In genomic region chr17:744937-745336, GRCh38 we compare ENCODE assay signal across 18 cellular contexts. TPM values are rescaled to one million over a fixed set of nuclear protein-coding genes. Genes with fewer than 3 reads are reported as not detected.
DNase-seq lines count a peak whose midpoint lies in the region; ATAC-seq, FAIRE-seq and TF ChIP-seq lines count a peak whose summit lies in the region.
"Had no signal": no experiment of that assay in that cellular context is flagged by ENCODE, and none has a peak within 500 bp of the region (broad histone marks: within the 10 kb centered on the region; RNA-seq: fewer than 3 reads in every experiment).

No MANE protein-coding gene starts in this region.

- no peak overlapping the region for H3K4ac ChIP-seq in neuronal stem cell (ENCODE audit: low read length)

- H3K4me1 ChIP-seq in neuronal stem cell (ENCODE audit: control insufficient read depth in 2 of 2, insufficient read depth in 1 of 2, low read depth in 1 of 2, low read length in 2 of 2) = peaks cover 1 to 2% of the 10 kb centered on the region in 2 donors
- no peaks in the 10 kb centered on the region for H3K4me1 ChIP-seq in breast epithelium

- peak overlapping the region; percentile 45 for H2BK5ac ChIP-seq in neuronal stem cell (ENCODE audit: low read length)

- H3K79me1 ChIP-seq in neuronal stem cell (ENCODE audit: low read depth, low read length) = peaks cover 20% of the 10 kb centered on the region

- no peak overlapping the region for H2BK120ac ChIP-seq in neuronal stem cell (ENCODE audit: low read depth, low read length)

- H3K9me3 ChIP-seq in neuronal stem cell (replicated peaks in 1 of 2; ENCODE audit: control insufficient read depth in 2 of 2, insufficient read depth in 1 of 2, low read depth in 1 of 2, low read length in 2 of 2) (peaks cover 16 to 26% of the 10 kb centered on the region in 2 donors), breast epithelium (no peaks in the 10 kb centered on the region)

- H3K27me3 ChIP-seq in neuronal stem cell (ENCODE audit: control insufficient read depth in 3 of 3, insufficient read depth in 3 of 3, low read depth in 1 of 3, low read length in 3 of 3) (no peaks in the 10 kb centered on the region), breast epithelium (no peaks in the 10 kb centered on the region)
- H3K27me3 ChIP-seq: BLaER1 treated with 17β-estradiol and CSF1 and Interleukin-3, amounts not matched to agents 10 nM and 100 nM had no signal

- no peak overlapping the region for H3K9ac ChIP-seq in neuronal stem cell (ENCODE audit: low read depth, low read length, poor library complexity)

- no peak overlapping the region for H3K4me2 ChIP-seq in neuronal stem cell (ENCODE audit: insufficient read depth, low read length, poor library complexity, severe bottlenecking)
- H3K4me2 ChIP-seq: GM23338 had no signal

- no peak for FAIRE-seq in GM12891 (lab: Jason Lieb, UNC)
- peak; percentile 4 for FAIRE-seq in HTR-8/SVneo (lab: Jason Lieb, UNC)
- FAIRE-seq: G401.6, GM12892, GM18507, H54 had no signal

- TF ChIP-seq POLR2A in GM12891 (IDR thresholded peaks at IDR 0.05; ENCODE audit: low read depth, low read length) (no peak), breast epithelium (IDR thresholded peaks at IDR 0.05) (no peak)

- H3K27ac ChIP-seq in neuronal stem cell (replicated peaks; ENCODE audit: low read length) (no peak overlapping the region), breast epithelium (no peak overlapping the region)
- H3K27ac ChIP-seq: HL-60 had no signal

- H2AK5ac ChIP-seq in neuronal stem cell (ENCODE audit: low read depth, low read length) = no peak overlapping the region

- no peak overlapping the region for H4K8ac ChIP-seq in neuronal stem cell (ENCODE audit: low read depth, low read length)

- DNase-seq in GM12891 (ENCODE audit: insufficient read length, low spot score) = no peak
- no peak for DNase-seq in HTR-8/SVneo (ENCODE audit: insufficient read length, low spot score)
- no peak for DNase-seq in neuronal stem cell (ENCODE audit: low spot score)
- DNase-seq in breast epithelium (ENCODE audit: low spot score in 2 of 2) = no peak
- DNase-seq in HCEC 1CT = no peak
- DNase-seq: Calu3; CD8-positive, alpha-beta T cell; KG1 had no signal

- peak overlapping the region; percentile 17 for H3K23ac ChIP-seq in neuronal stem cell (ENCODE audit: low read depth, low read length, poor library complexity)

- no peak overlapping the region for H4K91ac ChIP-seq in neuronal stem cell (ENCODE audit: low read depth, low read length, poor library complexity)

- no peak overlapping the region for H2BK15ac ChIP-seq in neuronal stem cell (ENCODE audit: low read length)

- H3K36me3 ChIP-seq in neuronal stem cell (replicated peaks in 1 of 2; ENCODE audit: control insufficient read depth in 2 of 2, insufficient read depth in 2 of 2, low read length in 2 of 2) (peaks cover 80 to 94% of the 10 kb centered on the region in 2 donors), breast epithelium (peaks cover 8% of the 10 kb centered on the region)

- H3K4me3 ChIP-seq in neuronal stem cell (ENCODE audit: low read length in 2 of 2) = no peak overlapping the region
- no peak overlapping the region for H3K4me3 ChIP-seq in breast epithelium
- H3K4me3 ChIP-seq: BLaER1 treated with 17β-estradiol and CSF1 and Interleukin-3, amounts not matched to agents 10 nM and 100 nM; GM23338 had no signal

- ATAC-seq in esophagus mucosa = peak; percentile 10
- ATAC-seq in HG02973 (IDR thresholded peaks at IDR 0.05; ENCODE audit: unreplicated experiment) = no peak
- ATAC-seq: CD8-positive, alpha-beta T cell; GM23338; HCT116 had no signal

- no peak overlapping the region for H2AFZ ChIP-seq in neuronal stem cell (ENCODE audit: low read length)
- H2AFZ ChIP-seq: GM23338 had no signal

- no peak overlapping the region for H2BK12ac ChIP-seq in neuronal stem cell (ENCODE audit: low read length)

- no peak overlapping the region for H3K14ac ChIP-seq in neuronal stem cell (ENCODE audit: low read length)

- no peak for TF ChIP-seq CTCF in breast epithelium (IDR thresholded peaks at IDR 0.05)

- intact Hi-C loops in breast epithelium (cut with DNase I; ENCODE audit: low total_unique reads) = no loop called here

- no CpG with 5 or more reads among the region's 9 CpGs for WGBS in neuronal stem cell (ENCODE audit: extremely low coverage in 2 of 2, insufficient read length in 2 of 2, insufficient replicate concordance in 1 of 2), 2 donors

- no peak overlapping the region for H3K18ac ChIP-seq in neuronal stem cell (ENCODE audit: low read length)

TF ChIP-seq in GM12891, 5 proteins besides CTCF, POLR2A, EP300 and RAD21:
- TF ChIP-seq POLR2AphosphoS5 (IDR thresholded peaks at IDR 0.05; ENCODE audit: low read depth, low read length) (0 out of 2 replicates have a peak, but pooled peaks have one; percentile 5), PAX5 (IDR thresholded peaks at IDR 0.05; ENCODE audit: insufficient read depth, low read length, severe bottlenecking) (no peak), TAF1 (IDR thresholded peaks at IDR 0.05; ENCODE audit: low read depth, low read length) (no peak), POU2F2 (IDR thresholded peaks at IDR 0.05; ENCODE audit: low read depth, low read length) (no peak), SPI1 (IDR thresholded peaks at IDR 0.05; ENCODE audit: low read depth, low read length) (no peak)

RNA-seq across cellular contexts. Expression of gene GEMIN4, which starts 7.1 kb away (rescaled TPM):
- polyA plus RNA-seq in GM12891 (2012; ENCODE audit: low read depth, missing spikeins) = 21.8 TPM
- total RNA-seq in esophagus mucosa (20.1 TPM), breast epithelium (10 to 100 TPM; 21.0 to 25.1 (median 22.1) TPM)
- polyA plus RNA-seq in neuronal stem cell (2013, experiment 1 of 2) = 23.9 TPM
- polyA plus RNA-seq in neuronal stem cell (2013, experiment 2 of 2) = 22.5 TPM

RNA-seq across cellular contexts. Expression of gene TLCD3A, which starts 12.5 kb away (rescaled TPM):
- 19.3 TPM for polyA plus RNA-seq in GM12891 (2012; ENCODE audit: low read depth, missing spikeins)
- total RNA-seq in esophagus mucosa (29.6 TPM), breast epithelium (1 to 10 TPM; 5.0 to 5.9 (median 5.6) TPM)
- polyA plus RNA-seq in neuronal stem cell (2013, experiment 1 of 2) = 25.6 TPM
- 25.3 TPM for polyA plus RNA-seq in neuronal stem cell (2013, experiment 2 of 2)

RNA-seq across cellular contexts. Expression of gene VPS53, which starts 30.3 kb away (rescaled TPM):
- polyA plus RNA-seq in GM12891 (2012; ENCODE audit: low read depth, missing spikeins) = 13.8 TPM
- total RNA-seq in esophagus mucosa (58.3 TPM), breast epithelium (10 to 100 TPM; 21.6 to 33.1 (median 25.6) TPM)
- 14.6 TPM for polyA plus RNA-seq in neuronal stem cell (2013, experiment 1 of 2)
- polyA plus RNA-seq in neuronal stem cell (2013, experiment 2 of 2) = 14.5 TPM

RNA-seq across cellular contexts. Expression of gene GLOD4, which starts 37.1 kb away (rescaled TPM):
- 44.8 TPM for polyA plus RNA-seq in GM12891 (2012; ENCODE audit: low read depth, missing spikeins)
- total RNA-seq in esophagus mucosa = 48.8 TPM
- polyA plus RNA-seq in neuronal stem cell (2013, experiment 1 of 2) = 79.0 TPM
- 78.5 TPM for polyA plus RNA-seq in neuronal stem cell (2013, experiment 2 of 2)
- total RNA-seq in breast epithelium = 10 to 100 TPM; 47.5 to 61.1 (median 59.9) TPM

RNA-seq across cellular contexts. Expression of gene MRM3, which starts 37.2 kb away (rescaled TPM):
- polyA plus RNA-seq in GM12891 (2012; ENCODE audit: low read depth, missing spikeins) = 21.1 TPM
- total RNA-seq in esophagus mucosa (12.6 TPM), breast epithelium (10 to 100 TPM; 16.5 to 18.4 (median 16.7) TPM)
- 11.1 TPM for polyA plus RNA-seq in neuronal stem cell (2013, experiment 1 of 2)
- 11.0 TPM for polyA plus RNA-seq in neuronal stem cell (2013, experiment 2 of 2)
